ENCODE assay signal across 8 cellular contexts in genomic region chr18:3652380-3653262, GRCh38.
A peak's percentile ranks its signal among the peaks of the same experiment; 100 is the strongest.
DNase-seq lines count a peak whose midpoint lies in the region; ATAC-seq and TF ChIP-seq lines count a peak whose summit lies in the region.

No MANE protein-coding gene starts in this region.

- peak overlapping the region; percentile 87; the same call in 1 of the 2 replicates for H3K23ac ChIP-seq in IMR-90 (ENCODE audit: low read depth, low read length)

- WGBS in IMR-90 (ENCODE audit: extremely low coverage in 2 of 2, insufficient read length in 1 of 2), 2 experiments: 0% methylated on average over 1 of the region's 13 CpGs; no CpG with 5 or more reads in 1 of the 2 experiments
- 51 to 59% methylated on average over 13 of the region's 13 CpGs for WGBS in esophagus, 2 donors

- H2BK15ac ChIP-seq in IMR-90 (ENCODE audit: low read depth, low read length): peak overlapping the region; percentile 39; the same call in 2 of the 3 replicates

- CTCF ChIA-PET in IMR-90 (lab: Yijun Ruan, JAX) (interaction anchor here (0.9 to 1.3 kb wide), 5 partner anchors 11 to 387 kb away, joined by 3 to 6 read pairs (median 4); no protein-coding TSS in a partner anchor), GM10248 (lab: Yijun Ruan, JAX) (interaction anchor here (1.5 to 2.5 kb wide), 3 partner anchors 12 to 68 kb away, joined by 3 to 14 read pairs (median 8); no protein-coding TSS in a partner anchor)
- CTCF ChIA-PET in activated CD4-positive, alpha-beta T cell treated with anti-CD3 and anti-CD28 coated beads, Interleukin-2, amount 10 ng/mL, durations not matched to agents 7 days and 5 days (lab: Charles Lee): interaction anchor here (0.6 to 2.0 kb wide), 5 partner anchors 27 to 355 kb away, joined by 3 to 4 read pairs (median 3); no protein-coding TSS in a partner anchor

- in situ Hi-C loops in IMR-90 (cut with MboI; ENCODE audit: low sequenced_read_pairs): no loop called here

- dilution Hi-C loops in IMR-90 (cut with HindIII; ENCODE audit: low sequenced_read_pairs, unreplicated experiment): no loop called here

- peak overlapping the region; percentile 69 for H2AFZ ChIP-seq in IMR-90 (replicated peaks; ENCODE audit: low read length, poor library complexity)

- no peaks in the 10 kb centered on the region for H3K9me3 ChIP-seq in IMR-90 (ENCODE audit: control insufficient read depth, insufficient read depth, low read length)
- no peaks in the 10 kb centered on the region for H3K9me3 ChIP-seq in esophagus (ENCODE audit: control insufficient read depth in 2 of 2, insufficient read depth in 1 of 2, low read depth in 1 of 2, low read length in 1 of 2)

- peak overlapping the region; percentile 95 for H2AK5ac ChIP-seq in IMR-90 (ENCODE audit: low read depth, low read length)

- DNase-seq in AG10803 (ENCODE audit: low read depth) (peak; percentile 75), IMR-90 (peak; percentile 99), osteocyte (ENCODE audit: extremely low spot score, unreplicated experiment) (no peak), GM10248 (ENCODE audit: extremely low spot score) (no peak)
- peak; percentile 18 for DNase-seq in activated CD4-positive, alpha-beta T cell treated with anti-CD3 and anti-CD28 coated beads, Interleukin-2, amount 10 ng/mL, durations not matched to agents 7 days and 5 days

- peak overlapping the region; percentile 84 for H3K14ac ChIP-seq in IMR-90 (replicated peaks; ENCODE audit: low read depth, low read length)

- peak overlapping the region; percentile 95 for H2BK20ac ChIP-seq in IMR-90 (ENCODE audit: low read depth, low read length)

- peak overlapping the region; percentile 75 for H2AK9ac ChIP-seq in IMR-90 (replicated peaks; ENCODE audit: low read depth, low read length, poor library complexity)

- no peak overlapping the region for H3K4me3 Mint-ChIP-seq in activated CD4-positive, alpha-beta T cell treated with anti-CD3 and anti-CD28 coated beads, Interleukin-2, amount 10 ng/mL, durations not matched to agents 7 days and 5 days
- no peak overlapping the region for H3K4me3 Mint-ChIP-seq in osteocyte (ENCODE audit: unreplicated experiment)

- ATAC-seq in IMR-90 (ENCODE audit: low read depth) (peak; percentile 82), HG03565 (IDR thresholded peaks at IDR 0.05; ENCODE audit: unreplicated experiment) (no peak), HG02981 (IDR thresholded peaks at IDR 0.05; ENCODE audit: unreplicated experiment) (no peak)

- H2BK120ac ChIP-seq in IMR-90 (ENCODE audit: low read depth, low read length): peak overlapping the region; percentile 93

- peaks cover 19% of the 10 kb centered on the region for H3K9me1 ChIP-seq in IMR-90 (ENCODE audit: insufficient read depth, low read length)

- H2BK5ac ChIP-seq in IMR-90 (ENCODE audit: low read depth, low read length, poor library complexity, severe bottlenecking): peak overlapping the region; percentile 95

- peak overlapping the region; percentile 85 for H3K18ac ChIP-seq in IMR-90 (ENCODE audit: low read depth, low read length)

- H3K4me1 ChIP-seq in IMR-90 (ENCODE audit: control insufficient read depth, insufficient read depth, low read length) (peaks cover 27% of the 10 kb centered on the region), esophagus (ENCODE audit: control insufficient read depth in 2 of 2, insufficient read depth in 2 of 2, low read length in 1 of 2) (no peaks in the 10 kb centered on the region)

- peak; percentile 29; the same call in 1 of the 2 replicates for TF ChIP-seq RAD21 in IMR-90 (IDR thresholded peaks at IDR 0.05; ENCODE audit: low read length)

- H4K20me1 ChIP-seq in IMR-90 (ENCODE audit: insufficient read depth, low read length): no peaks in the 10 kb centered on the region

- no peaks in the 10 kb centered on the region for H3K36me3 ChIP-seq in IMR-90 (ENCODE audit: control insufficient read depth, insufficient read depth, low read length)
- no peaks in the 10 kb centered on the region for H3K36me3 ChIP-seq in esophagus (ENCODE audit: control insufficient read depth in 2 of 2, insufficient read depth in 2 of 2, low read length in 1 of 2)

- no peak overlapping the region for H3K27ac Mint-ChIP-seq in activated CD4-positive, alpha-beta T cell treated with anti-CD3 and anti-CD28 coated beads, Interleukin-2, amount 10 ng/mL, durations not matched to agents 7 days and 5 days
- H3K27ac Mint-ChIP-seq in osteocyte (ENCODE audit: unreplicated experiment): peak overlapping the region; percentile 93

- peak overlapping the region; percentile 94 for H3K27ac ChIP-seq in IMR-90 (ENCODE audit: insufficient read depth, low read length)
- peak overlapping the region; percentile 45 to 71 for H3K27ac ChIP-seq in esophagus (ENCODE audit: low read depth in 2 of 2, low read length in 1 of 2)

- H3K4me2 ChIP-seq in IMR-90 (ENCODE audit: low read depth, low read length): peak overlapping the region; percentile 48

- peaks cover 7 to 22% of the 10 kb centered on the region in 2 experiments; a peak in 3 of 4 replicates for H3K79me1 ChIP-seq in IMR-90 (ENCODE audit: low read depth in 1 of 2, low read length in 2 of 2)

- no peaks in the 10 kb centered on the region for H3K27me3 Mint-ChIP-seq in activated CD4-positive, alpha-beta T cell treated with anti-CD3 and anti-CD28 coated beads, Interleukin-2, amount 10 ng/mL, durations not matched to agents 7 days and 5 days
- no peaks in the 10 kb centered on the region for H3K27me3 Mint-ChIP-seq in osteocyte (ENCODE audit: unreplicated experiment)

- no peaks in the 10 kb centered on the region for H3K9me3 Mint-ChIP-seq in activated CD4-positive, alpha-beta T cell treated with anti-CD3 and anti-CD28 coated beads, Interleukin-2, amount 10 ng/mL, durations not matched to agents 7 days and 5 days
- H3K9me3 Mint-ChIP-seq in osteocyte (ENCODE audit: unreplicated experiment): no peaks in the 10 kb centered on the region

- POLR2A ChIA-PET in IMR-90 (lab: Charles Lee; ENCODE audit: unreplicated experiment) (interaction anchor here (0.6 to 1.9 kb wide), 6 partner anchors 29 to 400 kb away, joined by 3 to 6 read pairs (median 3); no protein-coding TSS in a partner anchor), GM10248 (lab: Yijun Ruan, JAX) (no interaction called here)
- POLR2A ChIA-PET in activated CD4-positive, alpha-beta T cell treated with anti-CD3 and anti-CD28 coated beads, Interleukin-2, amount 10 ng/mL, durations not matched to agents 7 days and 5 days (lab: Charles Lee): interaction anchor here (0.6 kb wide), 1 partner anchor 219 kb away, joined by 4 read pairs; no protein-coding TSS in a partner anchor

- H3K9ac ChIP-seq in IMR-90 (ENCODE audit: low read depth, low read length): peak overlapping the region; percentile 22; the same call in 1 of the 2 replicates

- peak; percentile 94 for TF ChIP-seq POLR2A in IMR-90 (IDR thresholded peaks at IDR 0.05; ENCODE audit: low read depth, low read length)

- H3K36me3 Mint-ChIP-seq in activated CD4-positive, alpha-beta T cell treated with anti-CD3 and anti-CD28 coated beads, Interleukin-2, amount 10 ng/mL, durations not matched to agents 7 days and 5 days (ENCODE audit: low read depth): no peaks in the 10 kb centered on the region
- no peaks in the 10 kb centered on the region for H3K36me3 Mint-ChIP-seq in osteocyte (ENCODE audit: unreplicated experiment)

- peak overlapping the region; percentile 90 for H4K5ac ChIP-seq in IMR-90 (ENCODE audit: low read depth, low read length)

- TF ChIP-seq CTCF in AG10803 (conservative IDR thresholded peaks at IDR 0.05; ENCODE audit: low read length): peak; percentile 22
- TF ChIP-seq CTCF in IMR-90 (conservative IDR thresholded peaks at IDR 0.05; ENCODE audit: low read depth, low read length): peak; percentile 21; the same call in 1 of the 2 replicates
- no peak for TF ChIP-seq CTCF in osteocyte (IDR thresholded peaks at IDR 0.05)
- no peak for TF ChIP-seq CTCF in GM10248 (IDR thresholded peaks at IDR 0.05; ENCODE audit: control extremely low read depth, extremely low read depth, low read depth, missing control alignments)

- H3K4ac ChIP-seq in IMR-90 (ENCODE audit: low read depth, low read length): peak overlapping the region; percentile 91

- BruUV-seq in IMR-90 (replicated peaks; lab: Mats Ljungman, UMichigan): no TSS peak

- peak overlapping the region; percentile 68 to 87 for H4K8ac ChIP-seq in IMR-90 (ENCODE audit: low read depth in 2 of 2, low read length in 2 of 2)

- H3K27me3 ChIP-seq in IMR-90 (ENCODE audit: control insufficient read depth, insufficient read depth, low read length) (no peaks in the 10 kb centered on the region), esophagus (ENCODE audit: control insufficient read depth in 1 of 2, insufficient read depth in 2 of 2, low read length in 2 of 2) (no peaks in the 10 kb centered on the region)

- peak overlapping the region; percentile 77 for H4K91ac ChIP-seq in IMR-90 (ENCODE audit: insufficient read depth, low read depth, low read length)

- intact Hi-C loops in IMR-90 (cut with micrococcal nuclease): loop anchor here (1.0 to 5.0 kb wide), 3 partner anchors 48 to 200 kb away; partner anchors contain the start of gene TGIF1

- no peak overlapping the region for H3K4me3 ChIP-seq in AG10803 (ENCODE audit: low read length)
- H3K4me3 ChIP-seq in IMR-90 (ENCODE audit: insufficient read depth, low read depth, low read length): no peak overlapping the region
- H3K4me3 ChIP-seq in esophagus (ENCODE audit: low read depth in 1 of 2, low read length in 2 of 2): no peak overlapping the region

- peaks cover 29% of the 10 kb centered on the region for H3K4me1 Mint-ChIP-seq in activated CD4-positive, alpha-beta T cell treated with anti-CD3 and anti-CD28 coated beads, Interleukin-2, amount 10 ng/mL, durations not matched to agents 7 days and 5 days
- peaks cover 43% of the 10 kb centered on the region for H3K4me1 Mint-ChIP-seq in osteocyte (ENCODE audit: unreplicated experiment)

- peak overlapping the region; percentile 72 for H3K56ac ChIP-seq in IMR-90 (ENCODE audit: extremely low read depth, insufficient read depth, low read length)

TF ChIP-seq in IMR-90, 13 proteins besides CTCF, POLR2A, EP300 and RAD21 (continues in another document):
- TF ChIP-seq MAFK (IDR thresholded peaks at IDR 0.05; ENCODE audit: low read depth, low read length): peak; percentile 82
- peak; percentile 99 for TF ChIP-seq NFE2L2 (IDR thresholded peaks at IDR 0.05; ENCODE audit: low read depth, low read length)
- TF ChIP-seq USF2 (IDR thresholded peaks at IDR 0.05; ENCODE audit: low read depth, low read length): no peak; the same call in 1 of the 2 replicates
- TF ChIP-seq CEBPB (IDR thresholded peaks at IDR 0.05; ENCODE audit: low read depth, low read length): peak; percentile 93
- TF ChIP-seq SMC3 (IDR thresholded peaks at IDR 0.05; ENCODE audit: low read depth, low read length): 0 out of 2 replicates have a peak, but pooled peaks have one; percentile 0
- TF ChIP-seq CHD1 (IDR thresholded peaks at IDR 0.05; ENCODE audit: low read depth, low read length): no peak
- peak; percentile 98 for TF ChIP-seq FOS (IDR thresholded peaks at IDR 0.05; ENCODE audit: low read depth, low read length)

Comparison
In these comparisons a context has a peak if more than half of its experiments do, and no peak if none do; other contexts are left out.
1. DNase-seq: peak in AG10803 (single experiment), IMR-90 (single experiment) and activated CD4-positive, alpha-beta T cell treated with anti-CD3 and anti-CD28 coated beads, Interleukin-2, amount 10 ng/mL, durations not matched to agents 7 days and 5 days (single experiment); none in osteocyte (single experiment) and GM10248 (single experiment).
2. CTCF ChIP-seq: peak in AG10803 (single experiment) and IMR-90 (single experiment); none in osteocyte (single experiment) and GM10248 (single experiment).